1 cellular context compared by ENCODE assay signal in genomic region chr14:33964599-33965317, GRCh38.
A peak's percentile ranks its signal among the peaks of the same experiment; 100 is the strongest.
TF ChIP-seq lines count a peak whose summit lies in the region.

No MANE protein-coding gene starts in this region.

TF ChIP-seq in HepG2, 621 proteins besides CTCF, POLR2A, EP300 and RAD21 (continued from another document):
- TF ChIP-seq STAG1 (CRISPR knock-in tag; IDR thresholded peaks at IDR 0.05): peak; percentile 82
- 0 out of 2 replicates have a peak, but pooled peaks have one; percentile 13 for TF ChIP-seq THAP11 (CRISPR knock-in tag; IDR thresholded peaks at IDR 0.05)
- no peak for TF ChIP-seq ZNF20 (CRISPR knock-in tag; IDR thresholded peaks at IDR 0.05)
- 0 out of 2 replicates have a peak, but pooled peaks have one; percentile 39 for TF ChIP-seq HNF1B (CRISPR knock-in tag; IDR thresholded peaks at IDR 0.05)
